15 cellular contexts compared by ENCODE assay signal in genomic region chr10:88915781-88916180, GRCh38. TPM values are rescaled to one million over a fixed set of nuclear protein-coding genes. Genes with fewer than 3 reads are reported as not detected.
DNase-seq lines count a peak whose midpoint lies in the region; ATAC-seq and TF ChIP-seq lines count a peak whose summit lies in the region.
"Had no signal": no experiment of that assay in that cellular context is flagged by ENCODE, and none has a peak within 500 bp of the region (broad histone marks: within the 10 kb centered on the region; RNA-seq: fewer than 3 reads in every experiment).

No MANE protein-coding gene starts in this region.

- H3K4me3 ChIP-seq in CD4-positive, CD25-positive, alpha-beta regulatory T cell (ENCODE audit: low read depth, low read length), result no peak overlapping the region
- H3K4me3 ChIP-seq: GM23248, PC-9, SK-N-MC had no signal

- no peak for DNase-seq in CD4-positive, CD25-positive, alpha-beta regulatory T cell
- DNase-seq in EL (peak; percentile 66), mesothelial cell of epicardium (ENCODE audit: low spot score in 2 of 2, unreplicated experiment in 2 of 2) (no peak), NCI-H526 treated with DMSO at 0.1 percent for 48 hours (lab: John Stamatoyannopoulos, UW) (no peak)
- DNase-seq in activated CD8-positive, alpha-beta T cell treated with anti-CD3 and anti-CD28 coated beads for 36 hours, result no peak
- DNase-seq: ACHN, GM23248, NCI-H1436 treated with DMSO at 0.1 percent for 48 hours, NCI-H2081 treated with DMSO at 0.1 percent for 48 hours, NCI-H345, PC-9 had no signal

- H3K36me3 ChIP-seq in CD4-positive, CD25-positive, alpha-beta regulatory T cell (ENCODE audit: control insufficient read depth, insufficient read depth, low read length), result peaks cover 74% of the 10 kb centered on the region

- H3K9me3 Mint-ChIP-seq in CD4-positive, CD25-positive, alpha-beta regulatory T cell, result no peaks in the 10 kb centered on the region
- no peaks in the 10 kb centered on the region for H3K9me3 Mint-ChIP-seq in activated CD8-positive, alpha-beta T cell treated with anti-CD3 and anti-CD28 coated beads for 36 hours
- H3K9me3 Mint-ChIP-seq in mesothelial cell of epicardium, result no peaks in the 10 kb centered on the region

- no peak for ATAC-seq in CD4-positive, CD25-positive, alpha-beta regulatory T cell (ENCODE audit: low read depth in 2 of 2)
- ATAC-seq in activated CD8-positive, alpha-beta T cell treated with anti-CD3 and anti-CD28 coated beads for 36 hours, result no peak
- ATAC-seq in GM21619 (IDR thresholded peaks at IDR 0.05; ENCODE audit: unreplicated experiment), result no peak
- no peak for ATAC-seq in GM18511 (IDR thresholded peaks at IDR 0.05; ENCODE audit: unreplicated experiment)

- H3K27ac Mint-ChIP-seq in CD4-positive, CD25-positive, alpha-beta regulatory T cell, result peak overlapping the region; percentile 5 to 64 (median 29)
- peak overlapping the region; percentile 59 for H3K27ac Mint-ChIP-seq in activated CD8-positive, alpha-beta T cell treated with anti-CD3 and anti-CD28 coated beads for 36 hours
- H3K27ac Mint-ChIP-seq in mesothelial cell of epicardium, result peak overlapping the region; percentile 59
- H3K27ac Mint-ChIP-seq: B cell had no signal

- POLR2A ChIA-PET in activated CD8-positive, alpha-beta T cell treated with anti-CD3 and anti-CD28 coated beads for 36 hours (lab: Charles Lee), result interaction anchor here (0.7 kb wide), 1 partner anchor 59 kb away, joined by 3 read pairs; no protein-coding TSS in a partner anchor

- CTCF ChIA-PET in activated CD8-positive, alpha-beta T cell treated with anti-CD3 and anti-CD28 coated beads for 36 hours (lab: Charles Lee), result interaction anchor here (0.5 to 1.0 kb wide), 2 partner anchors 80 to 106 kb away, joined by 3 to 4 read pairs; no protein-coding TSS in a partner anchor

- no peak overlapping the region for H3K27ac ChIP-seq in CD4-positive, CD25-positive, alpha-beta regulatory T cell (ENCODE audit: insufficient read depth, low read length, poor library complexity, severe bottlenecking)
- H3K27ac ChIP-seq: GM23248, PC-9, SK-N-MC had no signal

- H3K4me1 Mint-ChIP-seq in CD4-positive, CD25-positive, alpha-beta regulatory T cell, result peaks cover 9 to 16% (median 12%) of the 10 kb centered on the region in 4 donors
- H3K4me1 Mint-ChIP-seq in activated CD8-positive, alpha-beta T cell treated with anti-CD3 and anti-CD28 coated beads for 36 hours (ENCODE audit: low read depth), result peaks cover 15% of the 10 kb centered on the region
- peaks cover 46% of the 10 kb centered on the region for H3K4me1 Mint-ChIP-seq in mesothelial cell of epicardium
- H3K4me1 Mint-ChIP-seq: B cell had no signal

- H3K4me1 ChIP-seq in CD4-positive, CD25-positive, alpha-beta regulatory T cell (ENCODE audit: control insufficient read depth, insufficient read depth, low read length, poor library complexity, severe bottlenecking), result no peaks in the 10 kb centered on the region

- H3K36me3 Mint-ChIP-seq in CD4-positive, CD25-positive, alpha-beta regulatory T cell, result peaks cover 55% of the 10 kb centered on the region
- peaks cover 60% of the 10 kb centered on the region for H3K36me3 Mint-ChIP-seq in activated CD8-positive, alpha-beta T cell treated with anti-CD3 and anti-CD28 coated beads for 36 hours (ENCODE audit: low read depth)
- H3K36me3 Mint-ChIP-seq in mesothelial cell of epicardium, result no peaks in the 10 kb centered on the region

- H3K27me3 Mint-ChIP-seq in CD4-positive, CD25-positive, alpha-beta regulatory T cell, result no peaks in the 10 kb centered on the region
- H3K27me3 Mint-ChIP-seq in activated CD8-positive, alpha-beta T cell treated with anti-CD3 and anti-CD28 coated beads for 36 hours, result no peaks in the 10 kb centered on the region
- no peaks in the 10 kb centered on the region for H3K27me3 Mint-ChIP-seq in mesothelial cell of epicardium (ENCODE audit: low read depth)
- H3K27me3 Mint-ChIP-seq: B cell had no signal

- H3K27me3 ChIP-seq in CD4-positive, CD25-positive, alpha-beta regulatory T cell (ENCODE audit: control insufficient read depth, insufficient read depth, low read length), result no peaks in the 10 kb centered on the region

- no peaks in the 10 kb centered on the region for H3K9me3 ChIP-seq in CD4-positive, CD25-positive, alpha-beta regulatory T cell (ENCODE audit: control insufficient read depth in 2 of 2, low read length in 2 of 2)

- TF ChIP-seq CTCF in activated CD8-positive, alpha-beta T cell treated with anti-CD3 and anti-CD28 coated beads for 36 hours (IDR thresholded peaks at IDR 0.05), result no peak
- TF ChIP-seq CTCF in mesothelial cell of epicardium (IDR thresholded peaks at IDR 0.05; ENCODE audit: unreplicated experiment), result no peak

- H3K4me3 Mint-ChIP-seq in CD4-positive, CD25-positive, alpha-beta regulatory T cell, result no peak overlapping the region
- no peak overlapping the region for H3K4me3 Mint-ChIP-seq in activated CD8-positive, alpha-beta T cell treated with anti-CD3 and anti-CD28 coated beads for 36 hours
- no peak overlapping the region for H3K4me3 Mint-ChIP-seq in mesothelial cell of epicardium
- H3K4me3 Mint-ChIP-seq: B cell had no signal

- intact Hi-C loops in activated CD8-positive, alpha-beta T cell treated with anti-CD3 and anti-CD28 coated beads for 36 hours (cut with micrococcal nuclease), result no loop called here

RNA-seq across cellular contexts. Expression of gene STAMBPL1, which starts 35.7 kb away (rescaled TPM):
- total RNA-seq in CD4-positive, CD25-positive, alpha-beta regulatory T cell, result 40.5 TPM
- polyA plus RNA-seq in CD4-positive, CD25-positive, alpha-beta regulatory T cell, result 10 to 100 TPM; 12.2 to 15.3 (median 13.9) TPM
- 10 to 100 TPM; 71.1 to 76.5 TPM for total RNA-seq in activated CD8-positive, alpha-beta T cell treated with anti-CD3 and anti-CD28 coated beads for 36 hours
- 2.8 to 3.8 TPM (median 3.6 TPM) in 3 replicates for total RNA-seq in mesothelial cell of epicardium

RNA-seq across cellular contexts. Expression of gene ACTA2, which starts 36.8 kb away (rescaled TPM):
- total RNA-seq in CD4-positive, CD25-positive, alpha-beta regulatory T cell, result 26.2 TPM
- polyA plus RNA-seq in CD4-positive, CD25-positive, alpha-beta regulatory T cell, result 10 to 100 TPM; 37.0 to 65.9 (median 55.9) TPM
- 10 to 100 TPM; 13.3 to 14.9 TPM for total RNA-seq in activated CD8-positive, alpha-beta T cell treated with anti-CD3 and anti-CD28 coated beads for 36 hours
- total RNA-seq in mesothelial cell of epicardium, result 126 to 133 TPM (median 126 TPM) in 3 replicates
